Comparison of ENCODE assay signal across 13 cellular contexts in genomic region chr17:1188812-1189211, GRCh38. TPM values are rescaled to one million over a fixed set of nuclear protein-coding genes. Genes with fewer than 3 reads are reported as not detected.
A peak's percentile ranks its signal among the peaks of the same experiment; 100 is the strongest.
DNase-seq lines count a peak whose midpoint lies in the region; ATAC-seq, FAIRE-seq and TF ChIP-seq lines count a peak whose summit lies in the region.
"Had no signal": no experiment of that assay in that cellular context is flagged by ENCODE, and none has a peak within 500 bp of the region (broad histone marks: within the 10 kb centered on the region; RNA-seq: fewer than 3 reads in every experiment).

No MANE protein-coding gene starts in this region.

- H2AFZ ChIP-seq in OCI-LY3 (ENCODE audit: low read depth, low read length) (no peak overlapping the region), osteoblast (ENCODE audit: low read length) (peak overlapping the region; percentile 76)
- H2AFZ ChIP-seq: hepatocyte had no signal

- peaks cover 2% of the 10 kb centered on the region for H3K27me3 Mint-ChIP-seq in activated CD4-positive, alpha-beta T cell treated with anti-CD3 and anti-CD28 coated beads for 36 hours

- POLR2A ChIA-PET in activated CD4-positive, alpha-beta T cell treated with anti-CD3 and anti-CD28 coated beads for 36 hours (lab: Charles Lee), result no interaction called here

- no peaks in the 10 kb centered on the region for H3K36me3 Mint-ChIP-seq in activated CD4-positive, alpha-beta T cell treated with anti-CD3 and anti-CD28 coated beads for 36 hours (ENCODE audit: low read depth)

- DNase-seq in AG08396 (ENCODE audit: low spot score), result peak; percentile 58
- peak; percentile 72 for DNase-seq in fibroblast of pulmonary artery (ENCODE audit: low read depth)
- DNase-seq in osteoblast (ENCODE audit: insufficient read length, low spot score, missing footprints), result peak; percentile 93
- DNase-seq in NCI-H510A (lab: John Stamatoyannopoulos, UW), result no peak
- DNase-seq in urothelium cell line (ENCODE audit: low spot score), result no peak
- DNase-seq in activated CD4-positive, alpha-beta T cell treated with anti-CD3 and anti-CD28 coated beads for 36 hours, result no peak
- DNase-seq: activated CD4-positive, CD25-positive, alpha-beta regulatory T cell; amniotic stem cell; H7; NCI-H226 had no signal

- H3K4me3 ChIP-seq in OCI-LY3 (ENCODE audit: low read length), result peak overlapping the region; percentile 48; the same call in 1 of the 2 replicates
- no peak overlapping the region for H3K4me3 ChIP-seq in fibroblast of pulmonary artery (replicated peaks; ENCODE audit: low read depth, low read length)
- peak overlapping the region; percentile 48 for H3K4me3 ChIP-seq in osteoblast (ENCODE audit: insufficient read depth, low read length)
- H3K4me3 ChIP-seq: hepatocyte had no signal

- CTCF ChIA-PET in activated CD4-positive, alpha-beta T cell treated with anti-CD3 and anti-CD28 coated beads for 36 hours (lab: Charles Lee), result interaction anchor here (0.7 to 5.7 kb wide), 6 partner anchors 11 to 130 kb away, joined by 3 to 91 read pairs (median 8); no protein-coding TSS in a partner anchor

- H3K9me3 Mint-ChIP-seq in activated CD4-positive, alpha-beta T cell treated with anti-CD3 and anti-CD28 coated beads for 36 hours (ENCODE audit: low read depth), result no peaks in the 10 kb centered on the region

- H3K9me3 ChIP-seq in OCI-LY3 (ENCODE audit: insufficient read depth, low read length), result no peaks in the 10 kb centered on the region
- no peaks in the 10 kb centered on the region for H3K9me3 ChIP-seq in osteoblast (ENCODE audit: low read depth, low read length)

- no peak for FAIRE-seq in urothelium cell line (lab: Jason Lieb, UNC)

- H3K79me2 ChIP-seq in OCI-LY3 (ENCODE audit: low read length), result peaks cover 45% of the 10 kb centered on the region
- H3K79me2 ChIP-seq in osteoblast (ENCODE audit: insufficient read depth, low read length), result no peaks in the 10 kb centered on the region
- H3K79me2 ChIP-seq: hepatocyte had no signal

- intact Hi-C loops in activated CD4-positive, alpha-beta T cell treated with anti-CD3 and anti-CD28 coated beads for 36 hours (cut with DNase I, micrococcal nuclease), result loop anchor here in 1 of 2 experiments (5.0 kb wide), 1 partner anchor 132 kb away; no protein-coding TSS in a partner anchor

- no peaks in the 10 kb centered on the region for H3K36me3 ChIP-seq in OCI-LY3 (replicated peaks; ENCODE audit: low read depth, low read length)
- H3K36me3 ChIP-seq in osteoblast (ENCODE audit: insufficient read depth, low read length), result no peaks in the 10 kb centered on the region

- peaks cover 11% of the 10 kb centered on the region for H3K4me1 ChIP-seq in OCI-LY3 (ENCODE audit: low read length)
- peaks cover 19% of the 10 kb centered on the region for H3K4me1 ChIP-seq in osteoblast (ENCODE audit: insufficient read depth, low read length)

- peaks cover 43% of the 10 kb centered on the region for H4K20me1 ChIP-seq in OCI-LY3 (ENCODE audit: insufficient read depth, low read length)
- no peaks in the 10 kb centered on the region for H4K20me1 ChIP-seq in osteoblast (ENCODE audit: insufficient read depth, low read length)

- H3K4me1 Mint-ChIP-seq in activated CD4-positive, alpha-beta T cell treated with anti-CD3 and anti-CD28 coated beads for 36 hours, result peaks cover 2% of the 10 kb centered on the region

- TF ChIP-seq CTCF in OCI-LY3 (IDR thresholded peaks at IDR 0.05; ENCODE audit: low read depth, low read length) (no peak), fibroblast of pulmonary artery (IDR thresholded peaks at IDR 0.05; ENCODE audit: low read length, missing control alignments) (no peak), osteoblast (IDR thresholded peaks at IDR 0.05; ENCODE audit: extremely low read depth, low read depth, low read length) (no peak)

- ATAC-seq in activated CD4-positive, alpha-beta T cell treated with anti-CD3 and anti-CD28 coated beads for 36 hours, result no peak
- no peak for ATAC-seq in GM18511 (IDR thresholded peaks at IDR 0.05; ENCODE audit: unreplicated experiment)

- H3K27ac ChIP-seq in OCI-LY3 (ENCODE audit: low read length) (no peak overlapping the region; the same call in 1 of the 2 replicates), osteoblast (ENCODE audit: low read depth, low read length) (no peak overlapping the region)
- H3K27ac ChIP-seq: hepatocyte had no signal

- H3K4me3 Mint-ChIP-seq in activated CD4-positive, alpha-beta T cell treated with anti-CD3 and anti-CD28 coated beads for 36 hours, result no peak overlapping the region

- H3K4me2 ChIP-seq in OCI-LY3 (ENCODE audit: low read length) (peak overlapping the region; percentile 79), osteoblast (ENCODE audit: insufficient read depth, low read length) (peak overlapping the region; percentile 69)
- H3K4me2 ChIP-seq: hepatocyte had no signal

- H3K27me3 ChIP-seq in OCI-LY3 (ENCODE audit: low read depth, low read length), result no peaks in the 10 kb centered on the region
- H3K27me3 ChIP-seq in osteoblast (ENCODE audit: insufficient read depth, low read length), result peaks cover 26% of the 10 kb centered on the region
- H3K27me3 ChIP-seq: hepatocyte had no signal

- H3K27ac Mint-ChIP-seq in activated CD4-positive, alpha-beta T cell treated with anti-CD3 and anti-CD28 coated beads for 36 hours, result no peak overlapping the region

- H3K9ac ChIP-seq in OCI-LY3 (ENCODE audit: low read length), result 0 out of 2 replicates have a peak overlapping the region, but pooled peaks have one; percentile 13

RNA-seq across cellular contexts. Expression of gene ABR, which starts 9.0 kb away (rescaled TPM):
- 156 and 163 TPM in 2 replicates for total RNA-seq in osteoblast
- total RNA-seq in activated CD4-positive, alpha-beta T cell treated with anti-CD3 and anti-CD28 coated beads for 36 hours, result 10 to 100 TPM; 45.2 to 50.5 TPM

Comparison
In these comparisons a context has a peak if more than half of its experiments do, and no peak if none do; other contexts are left out.
1. DNase-seq: peak in AG08396 (single experiment), fibroblast of pulmonary artery (single experiment) and osteoblast (single experiment); none in NCI-H510A (single experiment), urothelium cell line (single experiment) and activated CD4-positive, alpha-beta T cell treated with anti-CD3 and anti-CD28 coated beads for 36 hours (single experiment).